In the genomic region with DNA sequence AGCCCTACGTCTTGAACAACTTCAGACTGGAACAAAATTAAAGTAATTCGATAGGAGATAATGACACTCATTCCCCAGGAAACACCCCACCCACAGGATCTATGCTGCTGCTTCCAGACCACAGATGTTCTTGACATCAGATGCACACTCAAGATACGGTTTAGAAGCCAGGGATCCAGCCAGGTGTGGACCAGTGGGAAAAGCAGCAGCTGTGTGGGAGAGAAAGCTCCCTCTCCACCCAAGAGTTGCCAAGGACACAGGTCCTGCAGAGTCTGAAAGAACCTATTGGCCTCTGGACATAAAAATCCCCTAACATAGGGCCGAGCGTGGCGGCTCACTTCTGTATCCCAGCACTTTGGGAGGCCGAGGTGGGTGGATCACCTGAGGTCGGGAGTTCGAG, we compare ENCODE assay signal across 20 cellular contexts.
DNase-seq lines count a peak whose midpoint lies in the region; ATAC-seq and TF ChIP-seq lines count a peak whose summit lies in the region.
"Had no signal": no experiment of that assay in that cellular context is flagged by ENCODE, and none has a peak within 500 bp of the region (broad histone marks: within the 10 kb centered on the region; RNA-seq: fewer than 3 reads in every experiment).

No MANE protein-coding gene starts in this region.

- no TSS peak for BruUV-seq in mammary epithelial cell (replicated peaks; lab: Mats Ljungman, UMichigan)

- in situ Hi-C loops in mammary epithelial cell (cut with MboI; ENCODE audit: low sequenced_read_pairs in 2 of 2), result loop anchor here (5.0 to 10.0 kb wide), 2 partner anchors 448 to 451 kb away; no protein-coding TSS in a partner anchor
- in situ Hi-C loops in brain microvascular endothelial cell (cut with HindIII; ENCODE audit: low pct_ligation_motif_present, low sequenced_read_pairs), result no loop called here

- DNase-seq in breast epithelium (ENCODE audit: low spot score in 2 of 2) (no peak), mammary epithelial cell (no peak), NCI-H69 (lab: John Stamatoyannopoulos, UW) (peak; percentile 10), brain microvascular endothelial cell (peak; percentile 30), type B pancreatic cell (ENCODE audit: extremely low spot score, unreplicated experiment) (no peak)
- DNase-seq in activated CD4-positive, CD25-positive, alpha-beta regulatory T cell treated with anti-CD3 and anti-CD28 coated beads, Interleukin-2, amount 50 U/mL, for 72 hours, result no peak
- DNase-seq: CD4-positive, CD25-positive, alpha-beta regulatory T cell; EL; GF-D8; KG1; NCI-H1092; NCI-H1436; NCI-H187 treated with DMSO at 0.1 percent for 48 hours; NCI-H345; NCI-H524 had no signal

- CTCF ChIA-PET in mammary epithelial cell (lab: Charles Lee; ENCODE audit: low non-redundant PET), result no interaction called here

- no peaks in the 10 kb centered on the region for H3K79me2 ChIP-seq in mammary epithelial cell (ENCODE audit: insufficient read depth, low read length)

- H3K4me1 ChIP-seq in breast epithelium (peaks cover 7 to 9% of the 10 kb centered on the region in 2 donors), mammary epithelial cell (ENCODE audit: insufficient read depth, low read length) (peaks cover 13% of the 10 kb centered on the region)

- no peaks in the 10 kb centered on the region for H4K20me1 ChIP-seq in mammary epithelial cell (ENCODE audit: insufficient read depth, low read length)

- no peak for TF ChIP-seq POLR2A in breast epithelium (IDR thresholded peaks at IDR 0.05)

- H3K4me3 Mint-ChIP-seq in type B pancreatic cell, result no peak overlapping the region
- H3K4me3 Mint-ChIP-seq: B cell; CD4-positive, CD25-positive, alpha-beta regulatory T cell had no signal

- 80% methylated on average over 7 of the region's 9 CpGs for WGBS in mammary epithelial cell (ENCODE audit: low coverage, missing lambda C conversion rate)

- H3K4me3 ChIP-seq in breast epithelium, result no peak overlapping the region
- H3K4me3 ChIP-seq in mammary epithelial cell (replicated peaks in 1 of 3; ENCODE audit: insufficient read depth in 1 of 3, low read depth in 2 of 3, low read length in 3 of 3), result no peak overlapping the region
- H3K4me3 ChIP-seq in brain microvascular endothelial cell (ENCODE audit: low read depth, low read length), result no peak overlapping the region
- H3K4me3 ChIP-seq: SJSA1 had no signal

- H3K4me1 Mint-ChIP-seq in type B pancreatic cell (ENCODE audit: unreplicated experiment), result peaks cover 17% of the 10 kb centered on the region

- H3K36me3 Mint-ChIP-seq in type B pancreatic cell, result peaks cover 10% of the 10 kb centered on the region

- no peaks in the 10 kb centered on the region for H3K27me3 Mint-ChIP-seq in type B pancreatic cell

- H3K27ac ChIP-seq in breast epithelium, result peak overlapping the region; percentile 50 to 52
- no peak overlapping the region for H3K27ac ChIP-seq in mammary epithelial cell (ENCODE audit: insufficient read depth, low read depth, low read length)
- peak overlapping the region; percentile 99 for H3K27ac ChIP-seq in brain microvascular endothelial cell
- H3K27ac ChIP-seq: SJSA1 had no signal

- ATAC-seq in esophagus mucosa, result no peak
- ATAC-seq in HG02588 (IDR thresholded peaks at IDR 0.05; ENCODE audit: unreplicated experiment), result no peak
- ATAC-seq: Right ventricle myocardium inferior had no signal

- dilution Hi-C loops in mammary epithelial cell (cut with HindIII; ENCODE audit: low sequenced_read_pairs), result no loop called here

- H3K27ac Mint-ChIP-seq in type B pancreatic cell, result peak overlapping the region; percentile 56
- H3K27ac Mint-ChIP-seq: B cell; CD4-positive, CD25-positive, alpha-beta regulatory T cell had no signal

- intact Hi-C loops in breast epithelium (cut with DNase I; ENCODE audit: low total_unique reads) (no loop called here), mammary epithelial cell (cut with micrococcal nuclease) (loop anchor here (10.0 kb wide), 1 partner anchor 131 kb away; a partner anchor contains a TSS)

- H3K9ac ChIP-seq in mammary epithelial cell (ENCODE audit: insufficient read depth, low read length), result no peak overlapping the region

- TF ChIP-seq CTCF in breast epithelium (IDR thresholded peaks at IDR 0.05), result no peak
- no peak for TF ChIP-seq CTCF in mammary epithelial cell (conservative IDR thresholded peaks at IDR 0.05 in 1 of 2, IDR thresholded peaks at IDR 0.05 in 1 of 2; ENCODE audit: extremely low read depth in 1 of 2, insufficient read depth in 1 of 2, low read depth in 1 of 2, low read length in 2 of 2)
- TF ChIP-seq CTCF in brain microvascular endothelial cell (IDR thresholded peaks at IDR 0.05; ENCODE audit: low read depth, low read length, missing control alignments), result no peak
- no peak for TF ChIP-seq CTCF in type B pancreatic cell (conservative IDR thresholded peaks at IDR 0.05)

- H3K9me3 ChIP-seq in breast epithelium, result no peaks in the 10 kb centered on the region
- no peaks in the 10 kb centered on the region for H3K9me3 ChIP-seq in mammary epithelial cell (replicated peaks; ENCODE audit: insufficient read depth, low read length)
- H3K9me3 ChIP-seq: SJSA1 had no signal

- H3K4me2 ChIP-seq in mammary epithelial cell (ENCODE audit: insufficient read depth, low read depth, low read length), result no peak overlapping the region

- H3K27me3 ChIP-seq in breast epithelium (no peaks in the 10 kb centered on the region), mammary epithelial cell (ENCODE audit: insufficient read depth, low read length) (no peaks in the 10 kb centered on the region), brain microvascular endothelial cell (replicated peaks) (no peaks in the 10 kb centered on the region)
- H3K27me3 ChIP-seq: SJSA1 had no signal

- no peak overlapping the region for H2AFZ ChIP-seq in mammary epithelial cell (ENCODE audit: low read depth, low read length)

- H3K36me3 ChIP-seq in breast epithelium (no peaks in the 10 kb centered on the region), mammary epithelial cell (ENCODE audit: insufficient read depth, low read length) (no peaks in the 10 kb centered on the region), brain microvascular endothelial cell (replicated peaks) (no peaks in the 10 kb centered on the region)
- H3K36me3 ChIP-seq: SJSA1 had no signal

- no peaks in the 10 kb centered on the region for H3K9me3 Mint-ChIP-seq in type B pancreatic cell

Comparison
In these comparisons a context has a peak if more than half of its experiments do, and no peak if none do; other contexts are left out.
1. DNase-seq: peak in NCI-H69 (single experiment) and brain microvascular endothelial cell (single experiment); none in breast epithelium (0 of 2), mammary epithelial cell (single experiment), type B pancreatic cell (single experiment) and activated CD4-positive, CD25-positive, alpha-beta regulatory T cell treated with anti-CD3 and anti-CD28 coated beads, Interleukin-2, amount 50 U/mL, for 72 hours (single experiment).